Comparison of ENCODE assay signal across 20 cellular contexts in the genomic region with DNA sequence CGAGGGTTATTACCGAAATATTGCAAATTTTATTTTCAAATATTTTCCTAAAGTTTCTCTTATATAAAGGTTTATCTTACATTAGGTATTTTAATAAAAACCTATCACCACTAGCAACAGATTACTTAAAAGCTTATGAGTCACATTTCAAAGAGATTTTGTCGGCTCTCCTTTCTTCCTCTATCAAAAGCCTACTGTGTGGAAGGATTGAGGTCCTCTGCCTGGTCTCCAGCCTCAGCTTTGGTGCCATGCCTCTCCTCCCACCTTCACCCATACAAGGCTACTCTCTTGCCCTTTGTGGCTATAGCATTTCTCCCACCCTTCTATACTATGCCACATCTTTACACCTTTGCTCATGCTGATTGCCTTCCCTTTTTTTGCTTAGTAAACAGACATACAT.
DNase-seq lines count a peak whose midpoint lies in the region; FAIRE-seq and TF ChIP-seq lines count a peak whose summit lies in the region.
"Had no signal": no experiment of that assay in that cellular context is flagged by ENCODE, and none has a peak within 500 bp of the region (broad histone marks: within the 10 kb centered on the region; RNA-seq: fewer than 3 reads in every experiment).

No MANE protein-coding gene starts in this region.

- H3K9me3 Mint-ChIP-seq in activated naive CD8-positive, alpha-beta T cell (ENCODE audit: low read depth): peaks cover 9% of the 10 kb centered on the region
- H3K9me3 Mint-ChIP-seq in activated naive CD8-positive, alpha-beta T cell treated with anti-CD3 and anti-CD28 coated beads for 36 hours: peaks cover 6% of the 10 kb centered on the region
- H3K9me3 Mint-ChIP-seq in dendritic cell treated with granulocyte-macrophage colony-stimulating factor and Interleukin-4, amounts not matched to agents 40 ng/mL and 50 ng/mL, for 4 days: no peaks in the 10 kb centered on the region
- no peaks in the 10 kb centered on the region for H3K9me3 Mint-ChIP-seq in type B pancreatic cell
- H3K9me3 Mint-ChIP-seq: activated naive CD8-positive, alpha-beta T cell treated with anti-CD3 and anti-CD28 coated beads, Interleukin-2, amount 10 ng/mL, durations not matched to agents 7 days and 5 days had no signal

- DNase-seq in activated naive CD8-positive, alpha-beta T cell treated with anti-CD3 and anti-CD28 coated beads for 36 hours: no peak
- no peak for DNase-seq in RCC 7860 (ENCODE audit: low spot score)
- no peak for DNase-seq in stomach
- DNase-seq in coronary artery (ENCODE audit: low spot score): no peak
- no peak for DNase-seq in stimulated activated CD4-positive, alpha-beta T cell treated with anti-CD3 and anti-CD28 coated beads, Interleukin-2, amount 100 ng/mL, for 24 hours
- no peak for DNase-seq in type B pancreatic cell (ENCODE audit: extremely low spot score, unreplicated experiment)
- DNase-seq: activated CD4-positive, alpha-beta T cell treated with anti-CD3 and anti-CD28 coated beads for 48 hours; activated naive CD8-positive, alpha-beta T cell treated with anti-CD3 and anti-CD28 coated beads, Interleukin-2, amount 10 ng/mL, durations not matched to agents 7 days and 5 days; activated T-cell treated with anti-CD3 and anti-CD28 coated beads for 4 hours; COR-L47; left lung; NCI-H1930; ovary; stimulated activated CD4-positive, alpha-beta T cell treated with anti-CD3 and anti-CD28 coated beads, Interleukin-1b, Interleukin-23, amount 100 ng/mL, for 48 hours; T-helper 9 cell had no signal

- H3K4me3 ChIP-seq in stomach: no peak overlapping the region
- no peak overlapping the region for H3K4me3 ChIP-seq in coronary artery
- H3K4me3 ChIP-seq: left lung, ovary had no signal

- peaks cover 8% of the 10 kb centered on the region for H3K36me3 Mint-ChIP-seq in activated naive CD8-positive, alpha-beta T cell
- H3K36me3 Mint-ChIP-seq in activated naive CD8-positive, alpha-beta T cell treated with anti-CD3 and anti-CD28 coated beads for 36 hours: peaks cover 27% of the 10 kb centered on the region
- H3K36me3 Mint-ChIP-seq in dendritic cell treated with granulocyte-macrophage colony-stimulating factor and Interleukin-4, amounts not matched to agents 40 ng/mL and 50 ng/mL, for 4 days (ENCODE audit: low read depth): no peaks in the 10 kb centered on the region
- peaks cover 3% of the 10 kb centered on the region for H3K36me3 Mint-ChIP-seq in type B pancreatic cell

- H3K27ac ChIP-seq in stomach (peak overlapping the region in 3 of 5 donors; percentile 16 to 80 (median 38)), coronary artery (no peak overlapping the region)
- H3K27ac ChIP-seq: foreskin keratinocyte, left lung, ovary had no signal

- TF ChIP-seq CTCF in stomach (IDR thresholded peaks at IDR 0.05) (no peak), coronary artery (IDR thresholded peaks at IDR 0.05) (no peak), type B pancreatic cell (conservative IDR thresholded peaks at IDR 0.05) (no peak)

- no peaks in the 10 kb centered on the region for H3K27me3 ChIP-seq in stomach
- H3K27me3 ChIP-seq: foreskin keratinocyte, left lung, ovary had no signal

- peak overlapping the region; percentile 46 for H3K27ac Mint-ChIP-seq in activated naive CD8-positive, alpha-beta T cell
- no peak overlapping the region for H3K27ac Mint-ChIP-seq in activated naive CD8-positive, alpha-beta T cell treated with anti-CD3 and anti-CD28 coated beads for 36 hours
- H3K27ac Mint-ChIP-seq in dendritic cell treated with granulocyte-macrophage colony-stimulating factor and Interleukin-4, amounts not matched to agents 40 ng/mL and 50 ng/mL, for 4 days: peak overlapping the region; percentile 5
- no peak overlapping the region for H3K27ac Mint-ChIP-seq in type B pancreatic cell
- H3K27ac Mint-ChIP-seq: activated naive CD8-positive, alpha-beta T cell treated with anti-CD3 and anti-CD28 coated beads, Interleukin-2, amount 10 ng/mL, durations not matched to agents 7 days and 5 days had no signal

- TF ChIP-seq POLR2A in stomach (IDR thresholded peaks at IDR 0.05): no peak

- TF ChIP-seq EP300 in stomach (IDR thresholded peaks at IDR 0.05): no peak

- no peaks in the 10 kb centered on the region for H3K27me3 Mint-ChIP-seq in activated naive CD8-positive, alpha-beta T cell
- H3K27me3 Mint-ChIP-seq in activated naive CD8-positive, alpha-beta T cell treated with anti-CD3 and anti-CD28 coated beads for 36 hours: no peaks in the 10 kb centered on the region
- no peaks in the 10 kb centered on the region for H3K27me3 Mint-ChIP-seq in dendritic cell treated with granulocyte-macrophage colony-stimulating factor and Interleukin-4, amounts not matched to agents 40 ng/mL and 50 ng/mL, for 4 days
- H3K27me3 Mint-ChIP-seq in type B pancreatic cell: peaks cover 27% of the 10 kb centered on the region
- H3K27me3 Mint-ChIP-seq: activated naive CD8-positive, alpha-beta T cell treated with anti-CD3 and anti-CD28 coated beads, Interleukin-2, amount 10 ng/mL, durations not matched to agents 7 days and 5 days had no signal

- H3K4me3 Mint-ChIP-seq in activated naive CD8-positive, alpha-beta T cell: peak overlapping the region; percentile 8
- H3K4me3 Mint-ChIP-seq in activated naive CD8-positive, alpha-beta T cell treated with anti-CD3 and anti-CD28 coated beads for 36 hours: no peak overlapping the region
- no peak overlapping the region for H3K4me3 Mint-ChIP-seq in dendritic cell treated with granulocyte-macrophage colony-stimulating factor and Interleukin-4, amounts not matched to agents 40 ng/mL and 50 ng/mL, for 4 days
- H3K4me3 Mint-ChIP-seq in type B pancreatic cell: no peak overlapping the region
- H3K4me3 Mint-ChIP-seq: activated naive CD8-positive, alpha-beta T cell treated with anti-CD3 and anti-CD28 coated beads, Interleukin-2, amount 10 ng/mL, durations not matched to agents 7 days and 5 days had no signal

- intact Hi-C loops in dendritic cell treated with granulocyte-macrophage colony-stimulating factor and Interleukin-4, amounts not matched to agents 40 ng/mL and 50 ng/mL, for 4 days (cut with micrococcal nuclease): no loop called here
- intact Hi-C loops in stomach (cut with DNase I; ENCODE audit: low total_unique reads): no loop called here

- H3K9me3 ChIP-seq in stomach: no peaks in the 10 kb centered on the region
- H3K9me3 ChIP-seq: left lung, ovary had no signal

- FAIRE-seq in RCC 7860 (lab: Jason Lieb, UNC): peak; percentile 30
- FAIRE-seq: G401.6, HepG2 had no signal

- H3K4me1 Mint-ChIP-seq in activated naive CD8-positive, alpha-beta T cell (ENCODE audit: low read depth): peaks cover 83% of the 10 kb centered on the region
- peaks cover 71% of the 10 kb centered on the region for H3K4me1 Mint-ChIP-seq in activated naive CD8-positive, alpha-beta T cell treated with anti-CD3 and anti-CD28 coated beads for 36 hours
- H3K4me1 Mint-ChIP-seq in dendritic cell treated with granulocyte-macrophage colony-stimulating factor and Interleukin-4, amounts not matched to agents 40 ng/mL and 50 ng/mL, for 4 days (ENCODE audit: low read depth): peaks cover 14% of the 10 kb centered on the region
- peaks cover 8% of the 10 kb centered on the region for H3K4me1 Mint-ChIP-seq in type B pancreatic cell (ENCODE audit: unreplicated experiment)

- H3K4me1 ChIP-seq in stomach: peaks cover 0 to 32% (median 9%) of the 10 kb centered on the region in 4 donors

- WGBS in stomach, 5 donors: 68 to 77% (median 72%) methylated on average over 3 of the region's 3 CpGs

- H3K36me3 ChIP-seq in stomach: no peaks in the 10 kb centered on the region
- H3K36me3 ChIP-seq: left lung, ovary had no signal

Comparison
In these comparisons a context has a peak if more than half of its experiments do, and no peak if none do; other contexts are left out.
1. H3K27ac Mint-ChIP-seq: peak in activated naive CD8-positive, alpha-beta T cell (single experiment) and dendritic cell treated with granulocyte-macrophage colony-stimulating factor and Interleukin-4, amounts not matched to agents 40 ng/mL and 50 ng/mL, for 4 days (single experiment); none in activated naive CD8-positive, alpha-beta T cell treated with anti-CD3 and anti-CD28 coated beads for 36 hours (single experiment) and type B pancreatic cell (single experiment).
2. H3K27ac ChIP-seq: peak in stomach (3 of 5); none in coronary artery (0 of 2).